Comparison of ENCODE assay signal across 8 cellular contexts in the genomic region with DNA sequence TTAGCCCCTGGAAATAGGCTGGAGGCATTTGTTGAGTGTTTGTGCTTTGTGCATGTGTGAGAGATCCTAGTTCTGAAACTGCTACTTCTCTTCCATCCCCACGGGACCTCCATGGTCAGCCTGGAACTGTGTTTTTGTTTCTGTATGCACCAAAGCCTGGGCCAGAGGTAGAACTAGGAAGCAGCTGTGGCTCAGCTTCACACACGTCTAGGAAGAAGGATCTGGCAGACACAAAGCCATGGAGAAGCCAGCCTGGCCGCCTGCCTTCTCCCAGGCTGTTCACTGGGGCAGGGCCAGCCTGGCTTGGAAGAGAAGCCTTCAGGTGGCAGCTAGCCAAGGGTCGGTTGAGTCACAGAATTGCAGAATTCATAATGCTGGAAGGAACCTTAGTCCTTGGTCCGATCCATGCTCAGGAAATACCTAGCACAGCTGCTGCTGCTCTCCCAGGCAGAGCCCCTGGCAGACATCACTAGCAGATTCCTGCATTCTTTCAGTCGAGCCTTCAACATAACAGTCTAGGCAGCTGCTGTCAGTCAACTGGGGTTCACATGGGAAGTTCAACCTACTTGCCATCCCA. TPM values are rescaled to one million over a fixed set of nuclear protein-coding genes. Genes with fewer than 3 reads are reported as not detected.
DNase-seq lines count a peak whose midpoint lies in the region; ATAC-seq and TF ChIP-seq lines count a peak whose summit lies in the region.

No MANE protein-coding gene starts in this region.

- H3K4me1 Mint-ChIP-seq in neural progenitor cell: peaks cover 8% of the 10 kb centered on the region

- peak; percentile 90 for DNase-seq in RWPE2 (ENCODE audit: low spot score)
- peak; percentile 100 for DNase-seq in fibroblast of lung (ENCODE audit: low read depth in 2 of 2)
- no peak for DNase-seq in neural progenitor cell (ENCODE audit: low spot score)
- DNase-seq in NCI-H2107 treated with DMSO at 0.1 percent for 48 hours (lab: John Stamatoyannopoulos, UW; ENCODE audit: unreplicated experiment): no peak
- no peak for DNase-seq in NCI-H510A treated with DMSO at 0.1 percent for 48 hours (lab: John Stamatoyannopoulos, UW)
- DNase-seq in GM20000 (ENCODE audit: low spot score): no peak

- H3K27me3 ChIP-seq in RWPE2 (ENCODE audit: insufficient read depth, poor library complexity, severe bottlenecking) (no peaks in the 10 kb centered on the region), fibroblast of lung (ENCODE audit: control insufficient read depth, insufficient read depth, low read length) (no peaks in the 10 kb centered on the region), neural progenitor cell (no peaks in the 10 kb centered on the region)

- no peaks in the 10 kb centered on the region for H3K9me3 ChIP-seq in RWPE2 (ENCODE audit: severe bottlenecking)
- no peaks in the 10 kb centered on the region for H3K9me3 ChIP-seq in fibroblast of lung (ENCODE audit: control insufficient read depth, insufficient read depth, low read depth, low read length)
- H3K9me3 ChIP-seq in neural progenitor cell (ENCODE audit: low read depth): no peaks in the 10 kb centered on the region

- H2AFZ ChIP-seq in fibroblast of lung (ENCODE audit: low read length): no peak overlapping the region
- no peak overlapping the region for H2AFZ ChIP-seq in neural progenitor cell (replicated peaks)

- H4K20me1 ChIP-seq in fibroblast of lung (ENCODE audit: control insufficient read depth, extremely low read depth, insufficient read depth, low read length) (no peaks in the 10 kb centered on the region), neural progenitor cell (ENCODE audit: low read depth) (no peaks in the 10 kb centered on the region)

- TF ChIP-seq CTCF in RWPE2 (IDR thresholded peaks at IDR 0.05; ENCODE audit: poor library complexity, severe bottlenecking) (no peak), fibroblast of lung (conservative IDR thresholded peaks at IDR 0.05 in 1 of 2, IDR thresholded peaks at IDR 0.05 in 1 of 2; ENCODE audit: low read depth in 1 of 2, low read length in 2 of 2) (no peak), neural progenitor cell (IDR thresholded peaks at IDR 0.05) (no peak), GM20000 (IDR thresholded peaks at IDR 0.05; ENCODE audit: extremely low read depth, missing control alignments) (no peak)

- no peaks in the 10 kb centered on the region for H3K9me3 Mint-ChIP-seq in neural progenitor cell

- H3K4me3 ChIP-seq in RWPE2 (ENCODE audit: severe bottlenecking) (no peak overlapping the region), fibroblast of lung (replicated peaks in 1 of 4; ENCODE audit: control extremely low read depth in 1 of 4, insufficient read depth in 1 of 4, low read depth in 3 of 4, low read length in 4 of 4) (peak overlapping the region in 1 of 4 experiments; percentile 2), neural progenitor cell (no peak overlapping the region)

- H3K4me3 Mint-ChIP-seq in neural progenitor cell: no peak overlapping the region

- H3K9ac ChIP-seq in fibroblast of lung (ENCODE audit: insufficient read depth, low read length) (peak overlapping the region; percentile 66), neural progenitor cell (no peak overlapping the region)

- H3K79me2 ChIP-seq in fibroblast of lung (ENCODE audit: control insufficient read depth, insufficient read depth, low read length): peaks cover 24% of the 10 kb centered on the region
- H3K79me2 ChIP-seq in neural progenitor cell (ENCODE audit: low read depth): no peaks in the 10 kb centered on the region

- H3K27ac ChIP-seq in RWPE2 (ENCODE audit: poor library complexity, severe bottlenecking) (peak overlapping the region; percentile 58), fibroblast of lung (ENCODE audit: insufficient read depth, low read length) (peak overlapping the region; percentile 92), neural progenitor cell (no peak overlapping the region)

- H3K4me1 ChIP-seq in RWPE2 (ENCODE audit: insufficient read depth, poor library complexity, severe bottlenecking) (peaks cover 6% of the 10 kb centered on the region), fibroblast of lung (ENCODE audit: control insufficient read depth, extremely low read depth, insufficient read depth, low read length) (peaks cover 23% of the 10 kb centered on the region), neural progenitor cell (peaks cover 8% of the 10 kb centered on the region)

- ATAC-seq in GM18907 (IDR thresholded peaks at IDR 0.05; ENCODE audit: unreplicated experiment) (peak; percentile 42), RWPE2 (ENCODE audit: low read depth) (peak; percentile 98), HG03521 (IDR thresholded peaks at IDR 0.05; ENCODE audit: unreplicated experiment) (no peak)

- H3K36me3 Mint-ChIP-seq in neural progenitor cell: no peaks in the 10 kb centered on the region

- H3K36me3 ChIP-seq in RWPE2 (ENCODE audit: low read depth) (no peaks in the 10 kb centered on the region), fibroblast of lung (ENCODE audit: control insufficient read depth, insufficient read depth, low read length) (no peaks in the 10 kb centered on the region), neural progenitor cell (no peaks in the 10 kb centered on the region)

- H3F3A ChIP-seq in neural progenitor cell (ENCODE audit: low read depth): no peaks in the 10 kb centered on the region

- H3K27ac Mint-ChIP-seq in neural progenitor cell: peak overlapping the region; percentile 84

- peaks cover 4% of the 10 kb centered on the region for H3K27me3 Mint-ChIP-seq in neural progenitor cell (ENCODE audit: insufficient read depth, low read depth)

- H3K4me2 ChIP-seq in fibroblast of lung (ENCODE audit: extremely low read depth, insufficient read depth, low read length) (peak overlapping the region; percentile 59), neural progenitor cell (no peak overlapping the region)

RNA-seq across cellular contexts. Expression of a gene that starts 27.0 kb away (rescaled TPM):
- total RNA-seq in fibroblast of lung: 5.4 and 8.9 TPM in 2 replicates
- 9.2 and 10.2 TPM in 2 replicates for polyA plus RNA-seq in fibroblast of lung
- 22.7 and 24.7 TPM in 2 replicates for polyA plus RNA-seq in fibroblast of lung (2012)
- 32.9 and 48.0 TPM in 2 replicates for polyA minus RNA-seq in fibroblast of lung (ENCODE audit: low replicate concordance)
- total RNA-seq in neural progenitor cell (ENCODE audit: low replicate concordance): 0.09 and 0.22 TPM in 2 replicates

Comparison
In these comparisons a context has a peak if more than half of its experiments do, and no peak if none do; other contexts are left out.
1. DNase-seq: peak in RWPE2 (single experiment) and fibroblast of lung (2 of 2); none in neural progenitor cell (single experiment), NCI-H2107 treated with DMSO at 0.1 percent for 48 hours (single experiment), NCI-H510A treated with DMSO at 0.1 percent for 48 hours (single experiment) and GM20000 (single experiment).